Comparison of ENCODE assay signal across 12 cellular contexts in the genomic region with DNA sequence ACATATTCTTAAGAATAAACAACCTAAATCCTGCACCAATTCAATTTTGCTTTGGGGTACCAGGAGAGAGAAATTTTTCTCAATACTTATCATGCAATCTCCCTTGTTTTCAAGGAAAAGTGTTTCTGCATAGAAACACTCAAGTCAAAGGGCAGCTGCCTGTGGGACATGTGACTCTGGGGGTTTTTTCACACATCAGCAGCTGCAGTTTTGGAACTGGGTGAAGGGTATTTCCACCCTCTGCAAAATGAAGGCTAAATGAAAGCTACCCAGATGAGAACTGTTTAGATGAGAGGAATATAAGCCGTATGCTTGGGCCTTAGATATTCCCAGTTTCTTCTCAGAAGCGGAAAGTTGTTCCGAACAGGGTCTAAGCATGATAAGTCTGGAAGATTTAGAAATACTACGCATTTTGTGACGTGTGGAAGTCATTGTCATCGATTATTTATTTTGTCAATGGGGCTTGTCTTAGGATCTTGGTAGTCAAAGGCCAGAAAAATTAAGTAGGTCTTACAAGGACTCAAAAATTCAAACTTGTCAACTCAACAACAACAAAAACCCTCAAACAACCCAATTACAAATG.
A peak's percentile ranks its signal among the peaks of the same experiment; 100 is the strongest.
DNase-seq lines count a peak whose midpoint lies in the region; ATAC-seq and TF ChIP-seq lines count a peak whose summit lies in the region.
"Had no signal": no experiment of that assay in that cellular context is flagged by ENCODE, and none has a peak within 500 bp of the region (broad histone marks: within the 10 kb centered on the region; RNA-seq: fewer than 3 reads in every experiment).

No MANE protein-coding gene starts in this region.

- H3K9me3 Mint-ChIP-seq in nephron progenitor cell = peaks cover 34% of the 10 kb centered on the region

- no peak overlapping the region for H3K4me3 Mint-ChIP-seq in nephron progenitor cell
- H3K4me3 Mint-ChIP-seq: activated CD4-positive, alpha-beta T cell treated with anti-CD3 and anti-CD28 coated beads, Interleukin-2, amount 10 ng/mL, durations not matched to agents 24 days and 14 days; activated naive CD8-positive, alpha-beta T cell had no signal

- H3K36me3 Mint-ChIP-seq in nephron progenitor cell (ENCODE audit: low read depth) = no peaks in the 10 kb centered on the region

- H3K4me3 ChIP-seq in DND-41 (ENCODE audit: low read depth in 1 of 2, low read length in 2 of 2) = no peak overlapping the region
- no peak overlapping the region for H3K4me3 ChIP-seq in KMS-11 (IDR thresholded peaks at IDR 0.05; ENCODE audit: insufficient read depth, low read depth, low read length)
- no peak overlapping the region for H3K4me3 ChIP-seq in esophagus muscularis mucosa
- H3K4me3 ChIP-seq in stomach = no peak overlapping the region
- H3K4me3 ChIP-seq: SJCRH30, skin epidermis had no signal

- H3K4me2 ChIP-seq in DND-41 (ENCODE audit: insufficient read depth, low read length) (no peak overlapping the region), KMS-11 (peak overlapping the region; percentile 77)

- H3K9ac ChIP-seq in DND-41 (ENCODE audit: low read depth, low read length) (no peak overlapping the region), KMS-11 (peak overlapping the region; percentile 36; the same call in 1 of the 2 replicates)

- H3K4me1 Mint-ChIP-seq in nephron progenitor cell = no peaks in the 10 kb centered on the region
- H3K4me1 Mint-ChIP-seq: activated CD4-positive, alpha-beta T cell treated with anti-CD3 and anti-CD28 coated beads, Interleukin-2, amount 10 ng/mL, durations not matched to agents 24 days and 14 days had no signal

- H3K79me2 ChIP-seq in DND-41 (ENCODE audit: insufficient read depth, low read length) (peaks cover 6% of the 10 kb centered on the region; the same call in 1 of the 2 replicates), KMS-11 (ENCODE audit: insufficient read depth, low read depth) (no peaks in the 10 kb centered on the region)

- ATAC-seq in DND-41 (ENCODE audit: insufficient read depth, low read depth) (peak; percentile 60; the same call in 2 of the 3 replicates), GM19351 (IDR thresholded peaks at IDR 0.05; ENCODE audit: unreplicated experiment) (peak; percentile 83), HG02852 (IDR thresholded peaks at IDR 0.05; ENCODE audit: unreplicated experiment) (peak; percentile 85)

- no peak for TF ChIP-seq CTCF in DND-41 (IDR thresholded peaks at IDR 0.05; ENCODE audit: borderline replicate concordance, extremely low read depth, low read length, poor library complexity, severe bottlenecking)
- no peak for TF ChIP-seq CTCF in KMS-11 (conservative IDR thresholded peaks at IDR 0.05; ENCODE audit: low read depth, low read length)
- TF ChIP-seq CTCF in esophagus muscularis mucosa (IDR thresholded peaks at IDR 0.05) = no peak
- no peak for TF ChIP-seq CTCF in stomach (IDR thresholded peaks at IDR 0.05)
- TF ChIP-seq CTCF in nephron progenitor cell (IDR thresholded peaks at IDR 0.05) = no peak

- TF ChIP-seq EP300 in esophagus muscularis mucosa (IDR thresholded peaks at IDR 0.05) = no peak
- TF ChIP-seq EP300 in stomach (IDR thresholded peaks at IDR 0.05) = no peak

- H3K9me3 ChIP-seq in DND-41 (ENCODE audit: insufficient read depth, low read length, severe bottlenecking) = peaks cover 3% of the 10 kb centered on the region
- no peaks in the 10 kb centered on the region for H3K9me3 ChIP-seq in esophagus muscularis mucosa
- H3K9me3 ChIP-seq in stomach = peaks cover 0 to 8% (median 5%) of the 10 kb centered on the region in 4 donors

- H4K20me1 ChIP-seq in DND-41 (ENCODE audit: insufficient read depth, low read length) = no peaks in the 10 kb centered on the region
- no peaks in the 10 kb centered on the region for H4K20me1 ChIP-seq in KMS-11 (ENCODE audit: insufficient read depth)

- H2AFZ ChIP-seq in DND-41 (ENCODE audit: low read depth, low read length) = no peak overlapping the region
- peak overlapping the region; percentile 19; the same call in 1 of the 2 replicates for H2AFZ ChIP-seq in KMS-11 (ENCODE audit: low read depth)

- peaks cover 6% of the 10 kb centered on the region for H3K27me3 Mint-ChIP-seq in nephron progenitor cell (ENCODE audit: low read depth, poor library complexity)
- H3K27me3 Mint-ChIP-seq: activated CD4-positive, alpha-beta T cell treated with anti-CD3 and anti-CD28 coated beads, Interleukin-2, amount 10 ng/mL, durations not matched to agents 24 days and 14 days had no signal

- H3K4me1 ChIP-seq in DND-41 (ENCODE audit: insufficient read depth, low read length) = peaks cover 8% of the 10 kb centered on the region
- peaks cover 29% of the 10 kb centered on the region for H3K4me1 ChIP-seq in KMS-11 (ENCODE audit: low read depth, poor library complexity, severe bottlenecking)
- peaks cover 0 to 7% (median 0%) of the 10 kb centered on the region in 4 donors for H3K4me1 ChIP-seq in esophagus muscularis mucosa
- no peaks in the 10 kb centered on the region for H3K4me1 ChIP-seq in stomach
- H3K4me1 ChIP-seq: SJCRH30 had no signal

- no peak overlapping the region for H3K27ac Mint-ChIP-seq in nephron progenitor cell
- H3K27ac Mint-ChIP-seq: activated CD4-positive, alpha-beta T cell treated with anti-CD3 and anti-CD28 coated beads, Interleukin-2, amount 10 ng/mL, durations not matched to agents 24 days and 14 days; activated naive CD8-positive, alpha-beta T cell had no signal

- TF ChIP-seq POLR2A in esophagus muscularis mucosa (IDR thresholded peaks at IDR 0.05; ENCODE audit: low read depth) (no peak), stomach (IDR thresholded peaks at IDR 0.05) (no peak)

- H3K27ac ChIP-seq in DND-41 (ENCODE audit: low read length) = peak overlapping the region; percentile 12; the same call in 1 of the 2 replicates
- peak overlapping the region; percentile 88 for H3K27ac ChIP-seq in KMS-11
- no peak overlapping the region for H3K27ac ChIP-seq in esophagus muscularis mucosa (replicated peaks in 1 of 4)
- no peak overlapping the region for H3K27ac ChIP-seq in stomach
- H3K27ac ChIP-seq: SJCRH30 had no signal

- WGBS in esophagus muscularis mucosa = 83% methylated on average over 6 of the region's 6 CpGs
- 76 to 85% (median 79%) methylated on average over 6 of the region's 6 CpGs for WGBS in stomach, 5 donors

- intact Hi-C loops in esophagus muscularis mucosa (cut with DNase I) = no loop called here
- intact Hi-C loops in stomach (cut with DNase I; ENCODE audit: low total_unique reads) = no loop called here

- no peaks in the 10 kb centered on the region for H3K27me3 ChIP-seq in DND-41 (ENCODE audit: insufficient read depth, low read length, poor library complexity)
- H3K27me3 ChIP-seq in KMS-11 (ENCODE audit: insufficient read depth, low read depth) = no peaks in the 10 kb centered on the region
- H3K27me3 ChIP-seq in esophagus muscularis mucosa = no peaks in the 10 kb centered on the region
- no peaks in the 10 kb centered on the region for H3K27me3 ChIP-seq in stomach
- H3K27me3 ChIP-seq: SJCRH30 had no signal

- H3K36me3 ChIP-seq in DND-41 (ENCODE audit: insufficient read depth, low read length) = peaks cover 10% of the 10 kb centered on the region; the same call in 1 of the 2 replicates
- H3K36me3 ChIP-seq in KMS-11 (ENCODE audit: insufficient read depth) = no peaks in the 10 kb centered on the region
- H3K36me3 ChIP-seq in esophagus muscularis mucosa = no peaks in the 10 kb centered on the region
- no peaks in the 10 kb centered on the region for H3K36me3 ChIP-seq in stomach
- H3K36me3 ChIP-seq: SJCRH30 had no signal

- DNase-seq in DND-41 (no peak), esophagus muscularis mucosa (ENCODE audit: extremely low spot score) (no peak), stomach (no peak), NCI-H128 (lab: John Stamatoyannopoulos, UW; ENCODE audit: unreplicated experiment) (no peak), nephron progenitor cell (no peak)
- DNase-seq: activated CD4-positive, alpha-beta T cell treated with anti-CD3 and anti-CD28 coated beads, Interleukin-2, amount 10 ng/mL, durations not matched to agents 24 days and 14 days; SJCRH30 had no signal

Comparison
In these comparisons a context has a peak if more than half of its experiments do, and no peak if none do; other contexts are left out.
1. H3K27ac ChIP-seq: peak in DND-41 (single experiment) and KMS-11 (single experiment); none in esophagus muscularis mucosa (0 of 4) and stomach (0 of 5).
2. Peak in every context shown above with its lines, with median percentiles within 50 percentile points of each other: ATAC-seq.